Comparison of ENCODE assay signal across 1 cellular context in the genomic region with DNA sequence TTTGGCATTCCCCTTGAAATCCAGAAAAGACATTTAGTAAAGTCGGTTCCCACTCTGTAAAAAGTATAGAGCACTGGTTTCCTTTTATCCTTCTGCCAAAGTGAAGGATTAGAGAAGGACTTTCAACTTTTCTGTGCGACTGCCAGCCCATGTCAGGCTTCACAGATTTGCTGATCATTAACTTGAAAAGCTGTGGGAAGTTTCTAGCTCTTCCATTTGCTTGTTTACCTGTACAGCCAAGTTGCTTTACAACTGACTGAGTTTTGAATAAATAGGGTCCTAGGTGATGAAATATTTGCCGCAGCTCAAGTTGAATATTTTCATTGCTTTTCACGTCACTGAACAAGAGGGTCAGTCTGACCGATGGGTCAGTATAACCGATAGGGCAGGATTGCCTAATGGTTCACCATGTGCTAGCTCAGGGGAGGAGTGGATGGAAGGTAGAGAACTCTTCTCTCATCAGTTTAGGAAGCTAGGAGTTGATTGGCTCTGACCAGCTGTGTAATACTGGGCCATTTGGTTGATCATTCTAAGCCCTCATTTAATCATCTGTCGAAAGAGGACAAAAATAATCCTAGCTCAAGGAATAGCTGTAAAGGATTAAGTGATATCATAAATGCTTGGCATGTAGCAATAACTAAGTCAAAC.
TF ChIP-seq lines count a peak whose summit lies in the region.

No MANE protein-coding gene starts in this region.

TF ChIP-seq in HepG2, 621 proteins besides CTCF, POLR2A, EP300 and RAD21 (continued from another document and continues in another):
- TF ChIP-seq, protein P1, sequence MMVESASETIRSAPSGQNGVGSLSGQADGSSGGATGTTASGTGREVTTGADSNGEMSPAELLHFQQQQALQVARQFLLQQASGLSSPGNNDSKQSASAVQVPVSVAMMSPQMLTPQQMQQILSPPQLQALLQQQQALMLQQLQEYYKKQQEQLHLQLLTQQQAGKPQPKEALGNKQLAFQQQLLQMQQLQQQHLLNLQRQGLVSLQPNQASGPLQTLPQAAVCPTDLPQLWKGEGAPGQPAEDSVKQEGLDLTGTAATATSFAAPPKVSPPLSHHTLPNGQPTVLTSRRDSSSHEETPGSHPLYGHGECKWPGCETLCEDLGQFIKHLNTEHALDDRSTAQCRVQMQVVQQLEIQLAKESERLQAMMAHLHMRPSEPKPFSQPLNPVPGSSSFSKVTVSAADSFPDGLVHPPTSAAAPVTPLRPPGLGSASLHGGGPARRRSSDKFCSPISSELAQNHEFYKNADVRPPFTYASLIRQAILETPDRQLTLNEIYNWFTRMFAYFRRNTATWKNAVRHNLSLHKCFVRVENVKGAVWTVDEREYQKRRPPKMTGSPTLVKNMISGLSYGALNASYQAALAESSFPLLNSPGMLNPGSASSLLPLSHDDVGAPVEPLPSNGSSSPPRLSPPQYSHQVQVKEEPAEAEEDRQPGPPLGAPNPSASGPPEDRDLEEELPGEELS (CRISPR knock-in tag; IDR thresholded peaks at IDR 0.05), result peak; percentile 97
- TF ChIP-seq CHD2 (IDR thresholded peaks at IDR 0.05; ENCODE audit: low read depth, low read length) (no peak), NR1H2 (CRISPR knock-in tag; IDR thresholded peaks at IDR 0.05; ENCODE audit: borderline replicate concordance, low read depth) (no peak), NPAS2 (CRISPR knock-in tag; IDR thresholded peaks at IDR 0.05; ENCODE audit: borderline replicate concordance) (no peak), ZFP36L2 (CRISPR knock-in tag; IDR thresholded peaks at IDR 0.05) (no peak), MYPOP (CRISPR knock-in tag; IDR thresholded peaks at IDR 0.05) (peak; percentile 76; the same call in 1 of the 2 replicates), ZNF12 (CRISPR knock-in tag; IDR thresholded peaks at IDR 0.05) (peak; percentile 76), SOX5 (CRISPR knock-in tag; IDR thresholded peaks at IDR 0.05; ENCODE audit: borderline replicate concordance) (peak; percentile 78), SCMH1 (CRISPR knock-in tag; IDR thresholded peaks at IDR 0.05; ENCODE audit: borderline replicate concordance) (no peak), ARID3A (IDR thresholded peaks at IDR 0.05; ENCODE audit: low read depth, low read length) (peak; percentile 90), SKI (IDR thresholded peaks at IDR 0.05; ENCODE audit: partially characterized antibody) (peak; percentile 69), PLRG1 (conservative IDR thresholded peaks at IDR 0.05) (no peak), ZSCAN31 (CRISPR knock-in tag; IDR thresholded peaks at IDR 0.05; ENCODE audit: low read depth) (no peak), NBN (conservative IDR thresholded peaks at IDR 0.05) (no peak), ATRX (CRISPR knock-in tag; IDR thresholded peaks at IDR 0.05; ENCODE audit: borderline replicate concordance) (no peak), RCOR2 (CRISPR knock-in tag; IDR thresholded peaks at IDR 0.05) (peak; percentile 52; the same call in 1 of the 2 replicates), ZMAT5 (CRISPR knock-in tag; IDR thresholded peaks at IDR 0.05; ENCODE audit: borderline replicate concordance, low read depth) (no peak), ZNF460 (CRISPR knock-in tag; IDR thresholded peaks at IDR 0.05; ENCODE audit: borderline replicate concordance) (no peak; the same call in 1 of the 2 replicates), TCF7L2 (IDR thresholded peaks at IDR 0.05; ENCODE audit: low read depth, low read length) (no peak), ZFP62 (CRISPR knock-in tag; IDR thresholded peaks at IDR 0.05) (no peak), ZNF75D (CRISPR knock-in tag; IDR thresholded peaks at IDR 0.05; ENCODE audit: borderline replicate concordance) (no peak), THAP11 (CRISPR knock-in tag; IDR thresholded peaks at IDR 0.05) (peak; percentile 58), ZNF407 (CRISPR knock-in tag; IDR thresholded peaks at IDR 0.05; ENCODE audit: not compliant biosample characterization) (no peak), ZSCAN12 (CRISPR knock-in tag; IDR thresholded peaks at IDR 0.05) (no peak), ZSCAN9 (CRISPR knock-in tag; IDR thresholded peaks at IDR 0.05; ENCODE audit: borderline replicate concordance) (no peak; the same call in 1 of the 2 replicates), ZNF772 (CRISPR knock-in tag; IDR thresholded peaks at IDR 0.05) (peak; percentile 81; the same call in 1 of the 2 replicates), ZNF781 (CRISPR knock-in tag; IDR thresholded peaks at IDR 0.05; ENCODE audit: borderline replicate concordance, not compliant biosample characterization) (peak; percentile 78), ZC3H4 (CRISPR knock-in tag; IDR thresholded peaks at IDR 0.05; ENCODE audit: borderline replicate concordance) (no peak), HINFP (CRISPR knock-in tag; IDR thresholded peaks at IDR 0.05; ENCODE audit: low read depth) (no peak; the same call in 1 of the 2 replicates), ZNF274 (CRISPR knock-in tag; IDR thresholded peaks at IDR 0.05) (no peak), PTBP1 (IDR thresholded peaks at IDR 0.05; ENCODE audit: low read depth, low read length, poor library complexity, severe bottlenecking) (no peak), MED1 (CRISPR knock-in tag; IDR thresholded peaks at IDR 0.05) (peak; percentile 95), ADNP (CRISPR knock-in tag; IDR thresholded peaks at IDR 0.05) (peak; percentile 71), KLF6 (CRISPR knock-in tag; IDR thresholded peaks at IDR 0.05) (no peak), ZEB1 (IDR thresholded peaks at IDR 0.05; ENCODE audit: insufficient replicate concordance, low read depth) (peak; percentile 82)
- TF ChIP-seq, protein P2, sequence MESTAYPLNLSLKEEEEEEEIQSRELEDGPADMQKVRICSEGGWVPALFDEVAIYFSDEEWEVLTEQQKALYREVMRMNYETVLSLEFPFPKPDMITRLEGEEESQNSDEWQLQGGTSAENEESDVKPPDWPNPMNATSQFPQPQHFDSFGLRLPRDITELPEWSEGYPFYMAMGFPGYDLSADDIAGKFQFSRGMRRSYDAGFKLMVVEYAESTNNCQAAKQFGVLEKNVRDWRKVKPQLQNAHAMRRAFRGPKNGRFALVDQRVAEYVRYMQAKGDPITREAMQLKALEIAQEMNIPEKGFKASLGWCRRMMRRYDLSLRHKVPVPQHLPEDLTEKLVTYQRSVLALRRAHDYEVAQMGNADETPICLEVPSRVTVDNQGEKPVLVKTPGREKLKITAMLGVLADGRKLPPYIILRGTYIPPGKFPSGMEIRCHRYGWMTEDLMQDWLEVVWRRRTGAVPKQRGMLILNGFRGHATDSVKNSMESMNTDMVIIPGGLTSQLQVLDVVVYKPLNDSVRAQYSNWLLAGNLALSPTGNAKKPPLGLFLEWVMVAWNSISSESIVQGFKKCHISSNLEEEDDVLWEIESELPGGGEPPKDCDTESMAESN (CRISPR knock-in tag; conservative IDR thresholded peaks at IDR 0.05), result 0 out of 2 replicates have a peak, but pooled peaks have one; percentile 52
- TF ChIP-seq, protein P3, sequence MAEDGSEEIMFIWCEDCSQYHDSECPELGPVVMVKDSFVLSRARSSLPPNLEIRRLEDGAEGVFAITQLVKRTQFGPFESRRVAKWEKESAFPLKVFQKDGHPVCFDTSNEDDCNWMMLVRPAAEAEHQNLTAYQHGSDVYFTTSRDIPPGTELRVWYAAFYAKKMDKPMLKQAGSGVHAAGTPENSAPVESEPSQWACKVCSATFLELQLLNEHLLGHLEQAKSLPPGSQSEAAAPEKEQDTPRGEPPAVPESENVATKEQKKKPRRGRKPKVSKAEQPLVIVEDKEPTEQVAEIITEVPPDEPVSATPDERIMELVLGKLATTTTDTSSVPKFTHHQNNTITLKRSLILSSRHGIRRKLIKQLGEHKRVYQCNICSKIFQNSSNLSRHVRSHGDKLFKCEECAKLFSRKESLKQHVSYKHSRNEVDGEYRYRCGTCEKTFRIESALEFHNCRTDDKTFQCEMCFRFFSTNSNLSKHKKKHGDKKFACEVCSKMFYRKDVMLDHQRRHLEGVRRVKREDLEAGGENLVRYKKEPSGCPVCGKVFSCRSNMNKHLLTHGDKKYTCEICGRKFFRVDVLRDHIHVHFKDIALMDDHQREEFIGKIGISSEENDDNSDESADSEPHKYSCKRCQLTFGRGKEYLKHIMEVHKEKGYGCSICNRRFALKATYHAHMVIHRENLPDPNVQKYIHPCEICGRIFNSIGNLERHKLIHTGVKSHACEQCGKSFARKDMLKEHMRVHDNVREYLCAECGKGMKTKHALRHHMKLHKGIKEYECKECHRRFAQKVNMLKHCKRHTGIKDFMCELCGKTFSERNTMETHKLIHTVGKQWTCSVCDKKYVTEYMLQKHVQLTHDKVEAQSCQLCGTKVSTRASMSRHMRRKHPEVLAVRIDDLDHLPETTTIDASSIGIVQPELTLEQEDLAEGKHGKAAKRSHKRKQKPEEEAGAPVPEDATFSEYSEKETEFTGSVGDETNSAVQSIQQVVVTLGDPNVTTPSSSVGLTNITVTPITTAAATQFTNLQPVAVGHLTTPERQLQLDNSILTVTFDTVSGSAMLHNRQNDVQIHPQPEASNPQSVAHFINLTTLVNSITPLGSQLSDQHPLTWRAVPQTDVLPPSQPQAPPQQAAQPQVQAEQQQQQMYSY (CRISPR knock-in tag; IDR thresholded peaks at IDR 0.05), result no peak
